ENCODE assay signal across 24 cellular contexts in genomic region chr7:41024126-41024525, GRCh38.
DNase-seq lines count a peak whose midpoint lies in the region; ATAC-seq, FAIRE-seq and TF ChIP-seq lines count a peak whose summit lies in the region.
"Had no signal": no experiment of that assay in that cellular context is flagged by ENCODE, and none has a peak within 500 bp of the region (broad histone marks: within the 10 kb centered on the region; RNA-seq: fewer than 3 reads in every experiment).

No MANE protein-coding gene starts in this region.

- no peaks in the 10 kb centered on the region for H3K79me2 ChIP-seq in smooth muscle cell (ENCODE audit: low read depth)

- no peaks in the 10 kb centered on the region for H4K20me1 ChIP-seq in smooth muscle cell (ENCODE audit: low read depth)
- H4K20me1 ChIP-seq: BLaER1 had no signal

- H3K4me1 ChIP-seq in smooth muscle cell (ENCODE audit: low read depth) = no peaks in the 10 kb centered on the region
- H3K4me1 ChIP-seq: BLaER1, Caco-2 had no signal

- no peak overlapping the region for H3K4me2 ChIP-seq in smooth muscle cell
- H3K4me2 ChIP-seq: BLaER1 had no signal

- H3K9me3 ChIP-seq in smooth muscle cell (replicated peaks; ENCODE audit: low read depth) = no peaks in the 10 kb centered on the region
- H3K9me3 ChIP-seq: BLaER1, Caco-2 had no signal

- no peak overlapping the region for H3K27ac ChIP-seq in smooth muscle cell (ENCODE audit: low read depth)
- H3K27ac ChIP-seq: 22Rv1, BLaER1, C4-2B, GM23248 had no signal

- 66% methylated on average over 4 of the region's 4 CpGs for WGBS in smooth muscle cell (ENCODE audit: low lambda C conversion rate)

- H3K36me3 ChIP-seq in smooth muscle cell (ENCODE audit: low read depth) = no peaks in the 10 kb centered on the region
- H3K36me3 ChIP-seq: BLaER1 had no signal

- no peaks in the 10 kb centered on the region for H3K27me3 ChIP-seq in smooth muscle cell (ENCODE audit: low read depth)
- H3K27me3 ChIP-seq: BLaER1 had no signal

- H3F3A ChIP-seq in smooth muscle cell (ENCODE audit: low read depth) = peaks cover 4% of the 10 kb centered on the region

- DNase-seq in Caki2 (ENCODE audit: low read depth) (peak; percentile 21), RCC 7860 (ENCODE audit: low spot score) (peak; percentile 30), kidney glomerular epithelial cell (lab: John Stamatoyannopoulos, UW) (peak; percentile 29), smooth muscle cell (lab: John Stamatoyannopoulos, UW; ENCODE audit: unreplicated experiment) (no peak), DMS153 (lab: John Stamatoyannopoulos, UW) (no peak), NCI-H748 treated with DMSO at 0.1 percent for 48 hours (lab: John Stamatoyannopoulos, UW) (no peak)
- DNase-seq: Caco-2; CD4-positive, CD25-positive, alpha-beta regulatory T cell; CD8-positive, alpha-beta T cell; DMS 273 treated with DMSO at 0.1 percent for 48 hours; DMS53; DMS79 treated with DMSO at 0.1 percent for 48 hours; GF-D8; GM23248; H7; HCEC 1CT had no signal

- H3K4me3 ChIP-seq in smooth muscle cell = no peak overlapping the region
- H3K4me3 ChIP-seq: BLaER1, GM23248 had no signal

- H2AFZ ChIP-seq in smooth muscle cell (ENCODE audit: low read depth) = peak overlapping the region; percentile 26
- H2AFZ ChIP-seq: GM23248 had no signal

- H3K9ac ChIP-seq in smooth muscle cell (ENCODE audit: low read depth) = no peak overlapping the region
- H3K9ac ChIP-seq: BLaER1, GM23248 had no signal

- ATAC-seq in GM21786 (IDR thresholded peaks at IDR 0.05; ENCODE audit: unreplicated experiment) = no peak
- ATAC-seq: CD8-positive, alpha-beta T cell had no signal

- in situ Hi-C loops in Caki2 (cut with HindIII; ENCODE audit: low pct_unique_long_range_greater_than_20kb, low sequenced_read_pairs) = no loop called here

- no peak for TF ChIP-seq CTCF in smooth muscle cell (IDR thresholded peaks at IDR 0.05; ENCODE audit: borderline replicate concordance, insufficient read depth, poor library complexity, severe bottlenecking)

- FAIRE-seq in RCC 7860 (lab: Jason Lieb, UNC) = peak; percentile 89
- FAIRE-seq: A204.1, D721Med, GM12891, H1 had no signal

Comparison
In these comparisons a context has a peak if more than half of its experiments do, and no peak if none do; other contexts are left out.
1. DNase-seq: peak in Caki2 (single experiment), RCC 7860 (single experiment) and kidney glomerular epithelial cell (single experiment); none in smooth muscle cell (single experiment), DMS153 (single experiment) and NCI-H748 treated with DMSO at 0.1 percent for 48 hours (single experiment).